In genomic region chr20:50450961-50451752, GRCh38 we compare ENCODE assay signal across 8 cellular contexts. TPM values are rescaled to one million over a fixed set of nuclear protein-coding genes. Genes with fewer than 3 reads are reported as not detected.
DNase-seq lines count a peak whose midpoint lies in the region; ATAC-seq and TF ChIP-seq lines count a peak whose summit lies in the region.

No MANE protein-coding gene starts in this region.

- peaks cover 27% of the 10 kb centered on the region for H3K4me1 Mint-ChIP-seq in activated T-cell treated with anti-CD3 and anti-CD28 coated beads, Interleukin-2, amount 50 U/mL, for 72 hours (ENCODE audit: low read depth)

- peak overlapping the region in 1 of 2 donors; percentile 13 for H3K4me3 ChIP-seq in left lung
- no peak overlapping the region for H3K4me3 ChIP-seq in urinary bladder (ENCODE audit: low read depth, low read length)

- no peak for TF ChIP-seq CTCF in left lung (IDR thresholded peaks at IDR 0.05)

- peaks cover 43% of the 10 kb centered on the region for H3K27me3 Mint-ChIP-seq in activated T-cell treated with anti-CD3 and anti-CD28 coated beads, Interleukin-2, amount 50 U/mL, for 72 hours (ENCODE audit: low read depth)

- WGBS in urinary bladder: 42% methylated on average over 19 of the region's 19 CpGs

- H3K36me3 ChIP-seq in left lung: no peaks in the 10 kb centered on the region
- no peaks in the 10 kb centered on the region for H3K36me3 ChIP-seq in urinary bladder (ENCODE audit: insufficient read depth)

- no peaks in the 10 kb centered on the region for H3K9me3 Mint-ChIP-seq in activated T-cell treated with anti-CD3 and anti-CD28 coated beads, Interleukin-2, amount 50 U/mL, for 72 hours

- no peak overlapping the region for H3K27ac Mint-ChIP-seq in activated T-cell treated with anti-CD3 and anti-CD28 coated beads, Interleukin-2, amount 50 U/mL, for 72 hours

- ATAC-seq in GM19452 (IDR thresholded peaks at IDR 0.05; ENCODE audit: unreplicated experiment) (peak; percentile 84), HG03442 (IDR thresholded peaks at IDR 0.05; ENCODE audit: unreplicated experiment) (peak; percentile 63), left lung (peak; percentile 70)
- ATAC-seq in activated T-cell treated with anti-CD3 and anti-CD28 coated beads, Interleukin-2, amount 50 U/mL, for 72 hours (replicated peaks in 1 of 2): peak; percentile 81 to 83

- no peaks in the 10 kb centered on the region for H3K27me3 ChIP-seq in left lung

- peak; percentile 70 for DNase-seq in EH (ENCODE audit: low read depth)
- DNase-seq in activated T-cell treated with anti-CD3 and anti-CD28 coated beads, Interleukin-2, amount 50 U/mL, for 72 hours: peak; percentile 44 to 53
- peak in 1 of 2 donors; percentile 66 for DNase-seq in left lung
- no peak for DNase-seq in DMS114 treated with DMSO at 0.1 percent for 48 hours (lab: John Stamatoyannopoulos, UW; ENCODE audit: unreplicated experiment)
- DNase-seq in activated effector memory CD4-positive, alpha-beta T cell treated with anti-CD3 and anti-CD28 coated beads, Interleukin-2, amount 50 U/mL, for 16 hours: no peak

- H3K27ac ChIP-seq in left lung (peak overlapping the region; percentile 36 to 65), urinary bladder (ENCODE audit: low read depth) (peak overlapping the region; percentile 61)

- H3K4me1 ChIP-seq in left lung: peaks cover 8 to 56% of the 10 kb centered on the region in 2 donors
- H3K4me1 ChIP-seq in urinary bladder (ENCODE audit: insufficient read depth): no peaks in the 10 kb centered on the region

- intact Hi-C loops in left lung (cut with DNase I): no loop called here

- peak overlapping the region; percentile 36 to 64 for H3K4me3 Mint-ChIP-seq in activated T-cell treated with anti-CD3 and anti-CD28 coated beads, Interleukin-2, amount 50 U/mL, for 72 hours

- H3K9me3 ChIP-seq in left lung: no peaks in the 10 kb centered on the region

- no peaks in the 10 kb centered on the region for H3K36me3 Mint-ChIP-seq in activated T-cell treated with anti-CD3 and anti-CD28 coated beads, Interleukin-2, amount 50 U/mL, for 72 hours (ENCODE audit: insufficient read depth in 2 of 2)

RNA-seq across cellular contexts. Expression of gene PTPN1, which starts 59.0 kb away (rescaled TPM):
- 100 to 1,000 TPM; 138 TPM for total RNA-seq in activated T-cell treated with anti-CD3 and anti-CD28 coated beads, Interleukin-2, amount 50 U/mL, for 72 hours
- total RNA-seq in left lung (10 to 100 TPM; 70.7 to 98.6 TPM), urinary bladder (15.0 TPM)
- polyA plus RNA-seq in urinary bladder: 26.4 TPM

Comparison
In these comparisons a context has a peak if more than half of its experiments do, and no peak if none do; other contexts are left out.
1. DNase-seq: peak in EH (single experiment) and activated T-cell treated with anti-CD3 and anti-CD28 coated beads, Interleukin-2, amount 50 U/mL, for 72 hours (2 of 2); none in DMS114 treated with DMSO at 0.1 percent for 48 hours (single experiment) and activated effector memory CD4-positive, alpha-beta T cell treated with anti-CD3 and anti-CD28 coated beads, Interleukin-2, amount 50 U/mL, for 16 hours (single experiment).
2. Peak in every context shown above with its lines, with median percentiles within 50 percentile points of each other: ATAC-seq.